Comparison of ENCODE assay signal across 7 cellular contexts in genomic region chr21:17784604-17785402, GRCh38. TPM values are rescaled to one million over a fixed set of nuclear protein-coding genes. Genes with fewer than 3 reads are reported as not detected.
DNase-seq lines count a peak whose midpoint lies in the region; ATAC-seq and TF ChIP-seq lines count a peak whose summit lies in the region.

No MANE protein-coding gene starts in this region.

- H3K9me3 Mint-ChIP-seq in natural killer cell treated with Interleukin-12 subunit alpha and Interleukin-12 subunit beta and Interleukin-15 and Interleukin-18, amount 100 ng/mL, for 72 hours, result peaks cover 8% of the 10 kb centered on the region

- TF ChIP-seq CTCF in Peyer's patch (IDR thresholded peaks at IDR 0.05) (no peak), adrenal gland (IDR thresholded peaks at IDR 0.05) (no peak)

- H3K36me3 Mint-ChIP-seq in natural killer cell treated with Interleukin-12 subunit alpha and Interleukin-12 subunit beta and Interleukin-15 and Interleukin-18, amount 100 ng/mL, for 72 hours, result peaks cover 43% of the 10 kb centered on the region

- ATAC-seq in GM19023 (IDR thresholded peaks at IDR 0.05; ENCODE audit: unreplicated experiment) (peak; percentile 51), HG02885 (IDR thresholded peaks at IDR 0.05; ENCODE audit: poor library complexity, unreplicated experiment) (peak; percentile 55)
- peak; percentile 76 to 79 for ATAC-seq in natural killer cell treated with Interleukin-12 subunit alpha and Interleukin-12 subunit beta and Interleukin-15 and Interleukin-18, amount 100 ng/mL, for 72 hours

- H3K27ac Mint-ChIP-seq in natural killer cell treated with Interleukin-12 subunit alpha and Interleukin-12 subunit beta and Interleukin-15 and Interleukin-18, amount 100 ng/mL, for 72 hours, result peak overlapping the region; percentile 88 to 98

- TF ChIP-seq POLR2A in Peyer's patch (IDR thresholded peaks at IDR 0.05) (no peak), adrenal gland (IDR thresholded peaks at IDR 0.05) (no peak)

- H3K4me3 Mint-ChIP-seq in natural killer cell treated with Interleukin-12 subunit alpha and Interleukin-12 subunit beta and Interleukin-15 and Interleukin-18, amount 100 ng/mL, for 72 hours, result peak overlapping the region; percentile 87

- H3K9me3 ChIP-seq in Peyer's patch, result no peaks in the 10 kb centered on the region
- H3K9me3 ChIP-seq in adrenal gland (replicated peaks in 1 of 3), result no peaks in the 10 kb centered on the region

- H3K27me3 ChIP-seq in Peyer's patch, result no peaks in the 10 kb centered on the region
- H3K27me3 ChIP-seq in adrenal gland, result no peaks in the 10 kb centered on the region

- peaks cover 0 to 13% (median 6%) of the 10 kb centered on the region in 4 donors for H3K4me1 ChIP-seq in Peyer's patch
- H3K4me1 ChIP-seq in adrenal gland (replicated peaks in 1 of 2), result no peaks in the 10 kb centered on the region

- H3K4me1 Mint-ChIP-seq in natural killer cell treated with Interleukin-12 subunit alpha and Interleukin-12 subunit beta and Interleukin-15 and Interleukin-18, amount 100 ng/mL, for 72 hours (ENCODE audit: low read depth in 2 of 2), result peaks cover 75 to 90% of the 10 kb centered on the region in 2 donors

- 74 to 81% (median 79%) methylated on average over 6 of the region's 6 CpGs for WGBS in adrenal gland, 4 donors

- peak overlapping the region; percentile 29 to 65 (median 41) for H3K27ac ChIP-seq in Peyer's patch
- no peak overlapping the region for H3K27ac ChIP-seq in adrenal gland

- intact Hi-C loops in adrenal gland (cut with DNase I), result no loop called here

- H3K36me3 ChIP-seq in Peyer's patch, result peaks cover 0 to 6% (median 0%) of the 10 kb centered on the region in 3 donors
- peaks cover 0 to 6% of the 10 kb centered on the region in 2 donors for H3K36me3 ChIP-seq in adrenal gland (replicated peaks in 1 of 2)

- no peaks in the 10 kb centered on the region for H3K27me3 Mint-ChIP-seq in natural killer cell treated with Interleukin-12 subunit alpha and Interleukin-12 subunit beta and Interleukin-15 and Interleukin-18, amount 100 ng/mL, for 72 hours

- H3K4me3 ChIP-seq in Peyer's patch, result no peak overlapping the region
- H3K4me3 ChIP-seq in adrenal gland, result no peak overlapping the region

- DNase-seq in Peyer's patch, result no peak
- DNase-seq in natural killer cell treated with Interleukin-12 subunit alpha and Interleukin-12 subunit beta and Interleukin-15 and Interleukin-18, amount 100 ng/mL, for 72 hours (ENCODE audit: low spot score), result no peak
- DNase-seq in NCI-H2107 treated with DMSO at 0.1 percent for 48 hours (lab: John Stamatoyannopoulos, UW; ENCODE audit: unreplicated experiment), result no peak
- no peak for DNase-seq in NCI-H2196 treated with DMSO at 0.1 percent for 48 hours (lab: John Stamatoyannopoulos, UW; ENCODE audit: unreplicated experiment)
- no peak for DNase-seq in adrenal gland

RNA-seq across cellular contexts. Expression of gene C21orf91, which starts 34.4 kb away (rescaled TPM):
- 1 to 10 TPM; 4.2 to 7.1 (median 5.7) TPM for total RNA-seq in Peyer's patch
- total RNA-seq in natural killer cell treated with Interleukin-12 subunit alpha and Interleukin-12 subunit beta and Interleukin-15 and Interleukin-18, amount 100 ng/mL, for 72 hours, result 100 to 1,000 TPM in 1 of 2 donors, 10 to 100 TPM in 1; 61.0 to 101 TPM
- 10 to 100 TPM in 4 of 8 donors, 1 to 10 TPM in 4; 1.9 to 19.1 (median 10.3) TPM for total RNA-seq in adrenal gland
- 10 to 100 TPM in 1 of 3 donors, 1 to 10 TPM in 2; 2.4 to 13.7 (median 2.5) TPM for polyA plus RNA-seq in adrenal gland

Comparison
In these comparisons a context has a peak if more than half of its experiments do, and no peak if none do; other contexts are left out.
1. H3K27ac ChIP-seq: peak in Peyer's patch (4 of 4); none in adrenal gland (0 of 5).
2. Peak in every context shown above with its lines, with median percentiles within 50 percentile points of each other: ATAC-seq.